ENCODE assay signal across 8 cellular contexts in genomic region chrX:22748093-22748999, GRCh38.
DNase-seq lines count a peak whose midpoint lies in the region; ATAC-seq, FAIRE-seq and TF ChIP-seq lines count a peak whose summit lies in the region.

No MANE protein-coding gene starts in this region.

- peak; percentile 81 for FAIRE-seq in GM18507 (lab: Jason Lieb, UNC)

- H3K27ac Mint-ChIP-seq in activated CD4-positive, alpha-beta memory T cell treated with anti-CD3 and anti-CD28 coated beads, Interleukin-2, amount 10 ng/mL, durations not matched to agents 7 days and 5 days = no peak overlapping the region
- H3K27ac Mint-ChIP-seq in natural killer cell treated with Interleukin-12 subunit alpha and Interleukin-12 subunit beta and Interleukin-15 and Interleukin-18, amount 100 ng/mL, for 72 hours = no peak overlapping the region

- TF ChIP-seq CTCF in AG09309 (IDR thresholded peaks at IDR 0.05; ENCODE audit: control insufficient read depth, insufficient read depth, low read depth, low read length, missing control alignments) = peak; percentile 78
- peak in 2 of 3 experiments; percentile 34 to 54 for TF ChIP-seq CTCF in vagina (IDR thresholded peaks at IDR 0.05)

- no peaks in the 10 kb centered on the region for H3K27me3 ChIP-seq in vagina

- no peak overlapping the region for H3K27ac ChIP-seq in vagina

- intact Hi-C loops in vagina (cut with DNase I) = no loop called here

- H3K4me1 ChIP-seq in vagina = no peaks in the 10 kb centered on the region

- H3K9me3 Mint-ChIP-seq in activated CD4-positive, alpha-beta memory T cell treated with anti-CD3 and anti-CD28 coated beads, Interleukin-2, amount 10 ng/mL, durations not matched to agents 7 days and 5 days = no peaks in the 10 kb centered on the region
- no peaks in the 10 kb centered on the region for H3K9me3 Mint-ChIP-seq in natural killer cell treated with Interleukin-12 subunit alpha and Interleukin-12 subunit beta and Interleukin-15 and Interleukin-18, amount 100 ng/mL, for 72 hours

- H3K4me3 Mint-ChIP-seq in activated CD4-positive, alpha-beta memory T cell treated with anti-CD3 and anti-CD28 coated beads, Interleukin-2, amount 10 ng/mL, durations not matched to agents 7 days and 5 days = no peak overlapping the region
- no peak overlapping the region for H3K4me3 Mint-ChIP-seq in natural killer cell treated with Interleukin-12 subunit alpha and Interleukin-12 subunit beta and Interleukin-15 and Interleukin-18, amount 100 ng/mL, for 72 hours

- H3K36me3 Mint-ChIP-seq in activated CD4-positive, alpha-beta memory T cell treated with anti-CD3 and anti-CD28 coated beads, Interleukin-2, amount 10 ng/mL, durations not matched to agents 7 days and 5 days (ENCODE audit: low read depth) = no peaks in the 10 kb centered on the region
- no peaks in the 10 kb centered on the region for H3K36me3 Mint-ChIP-seq in natural killer cell treated with Interleukin-12 subunit alpha and Interleukin-12 subunit beta and Interleukin-15 and Interleukin-18, amount 100 ng/mL, for 72 hours

- peak; percentile 89 for ATAC-seq in HG03135 (IDR thresholded peaks at IDR 0.05; ENCODE audit: unreplicated experiment)
- ATAC-seq in natural killer cell treated with Interleukin-12 subunit alpha and Interleukin-12 subunit beta and Interleukin-15 and Interleukin-18, amount 100 ng/mL, for 72 hours = no peak

- no peaks in the 10 kb centered on the region for H3K9me3 ChIP-seq in vagina

- no peaks in the 10 kb centered on the region for H3K4me1 Mint-ChIP-seq in activated CD4-positive, alpha-beta memory T cell treated with anti-CD3 and anti-CD28 coated beads, Interleukin-2, amount 10 ng/mL, durations not matched to agents 7 days and 5 days
- no peaks in the 10 kb centered on the region for H3K4me1 Mint-ChIP-seq in natural killer cell treated with Interleukin-12 subunit alpha and Interleukin-12 subunit beta and Interleukin-15 and Interleukin-18, amount 100 ng/mL, for 72 hours (ENCODE audit: low read depth in 2 of 2)

- H3K36me3 ChIP-seq in vagina = no peaks in the 10 kb centered on the region

- no peak overlapping the region for H3K4me3 ChIP-seq in AG09309 (ENCODE audit: control insufficient read depth, low read depth, low read length)
- H3K4me3 ChIP-seq in vagina = no peak overlapping the region

- POLR2A ChIA-PET in activated CD4-positive, alpha-beta memory T cell treated with anti-CD3 and anti-CD28 coated beads, Interleukin-2, amount 10 ng/mL, durations not matched to agents 7 days and 5 days (lab: Charles Lee) = no interaction called here

- CTCF ChIA-PET in activated CD4-positive, alpha-beta memory T cell treated with anti-CD3 and anti-CD28 coated beads, Interleukin-2, amount 10 ng/mL, durations not matched to agents 7 days and 5 days (lab: Charles Lee) = interaction anchor here (0.7 to 3.2 kb wide), 6 partner anchors 10 to 776 kb away, joined by 3 to 15 read pairs (median 6); no protein-coding TSS in a partner anchor

- H3K27me3 Mint-ChIP-seq in activated CD4-positive, alpha-beta memory T cell treated with anti-CD3 and anti-CD28 coated beads, Interleukin-2, amount 10 ng/mL, durations not matched to agents 7 days and 5 days = no peaks in the 10 kb centered on the region
- H3K27me3 Mint-ChIP-seq in natural killer cell treated with Interleukin-12 subunit alpha and Interleukin-12 subunit beta and Interleukin-15 and Interleukin-18, amount 100 ng/mL, for 72 hours = no peaks in the 10 kb centered on the region

- DNase-seq in AG09309 (ENCODE audit: low read depth) = peak; percentile 4
- DNase-seq in GM18507 (ENCODE audit: extremely low spot score, insufficient read length, low read depth) = no peak
- peak; percentile 34 for DNase-seq in NCI-H446 treated with DMSO at 0.1 percent for 48 hours (lab: John Stamatoyannopoulos, UW)
- DNase-seq in activated CD4-positive, alpha-beta memory T cell treated with anti-CD3 and anti-CD28 coated beads, Interleukin-2, amount 10 ng/mL, durations not matched to agents 7 days and 5 days = peak; percentile 20
- DNase-seq in fibroblast of gingiva (ENCODE audit: low read depth) = peak; percentile 10
- DNase-seq in natural killer cell treated with Interleukin-12 subunit alpha and Interleukin-12 subunit beta and Interleukin-15 and Interleukin-18, amount 100 ng/mL, for 72 hours (ENCODE audit: low spot score) = peak; percentile 65
- DNase-seq in vagina (ENCODE audit: extremely low spot score in 2 of 2) = no peak

- TF ChIP-seq POLR2A in vagina (IDR thresholded peaks at IDR 0.05) = no peak

Comparison
In these comparisons a context has a peak if more than half of its experiments do, and no peak if none do; other contexts are left out.
1. DNase-seq: peak in AG09309 (single experiment), NCI-H446 treated with DMSO at 0.1 percent for 48 hours (single experiment), activated CD4-positive, alpha-beta memory T cell treated with anti-CD3 and anti-CD28 coated beads, Interleukin-2, amount 10 ng/mL, durations not matched to agents 7 days and 5 days (single experiment), fibroblast of gingiva (single experiment) and natural killer cell treated with Interleukin-12 subunit alpha and Interleukin-12 subunit beta and Interleukin-15 and Interleukin-18, amount 100 ng/mL, for 72 hours (single experiment); none in GM18507 (single experiment) and vagina (0 of 2).